ENCODE assay signal across 13 cellular contexts in the genomic region with DNA sequence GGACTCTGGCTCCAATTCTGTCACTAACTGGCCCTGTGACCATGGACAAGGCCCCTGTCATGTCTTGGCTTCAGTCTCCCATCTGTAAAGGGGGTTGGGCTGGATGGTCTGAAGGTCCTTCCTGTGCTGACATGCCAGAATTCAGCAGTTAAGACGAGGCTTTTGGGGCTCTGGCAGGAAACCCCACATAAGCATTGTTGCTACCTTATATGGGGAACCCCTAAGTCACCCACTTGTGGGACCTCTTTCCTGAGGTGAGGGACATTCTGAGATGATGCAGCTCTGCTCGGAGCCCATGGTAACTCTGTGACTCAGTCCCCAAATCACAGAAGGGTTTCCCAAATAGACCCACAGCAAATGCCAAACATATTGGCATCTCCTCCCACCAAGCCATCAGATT. TPM values are rescaled to one million over a fixed set of nuclear protein-coding genes. Genes with fewer than 3 reads are reported as not detected.
DNase-seq lines count a peak whose midpoint lies in the region; ATAC-seq and TF ChIP-seq lines count a peak whose summit lies in the region.
"Not testable (repeated sequence)": the region's sequence is repeated elsewhere in the genome, so short reads cannot be mapped to it uniquely, and the experiment has no call there.
"Had no signal": no experiment of that assay in that cellular context is flagged by ENCODE, and none has a peak within 500 bp of the region (broad histone marks: within the 10 kb centered on the region; RNA-seq: fewer than 3 reads in every experiment).

No MANE protein-coding gene starts in this region.

- TF ChIP-seq CTCF in GM20000 (IDR thresholded peaks at IDR 0.05; ENCODE audit: extremely low read depth, missing control alignments); activated CD8-positive, alpha-beta T cell treated with anti-CD3 and anti-CD28 coated beads for 36 hours (IDR thresholded peaks at IDR 0.05): not testable (repeated sequence)

- peak; percentile 74 for ATAC-seq in activated CD8-positive, alpha-beta T cell treated with anti-CD3 and anti-CD28 coated beads for 36 hours
- ATAC-seq in activated T-cell treated with anti-CD3 and anti-CD28 coated beads, Interleukin-2, amount 50 U/mL, for 72 hours (replicated peaks in 1 of 2), result peak; percentile 63 to 82
- peak; percentile 66 for ATAC-seq in stimulated activated effector memory CD8-positive, alpha-beta T cell treated with anti-CD3 and anti-CD28 coated beads, Interleukin-12 subunit alpha, Interleukin-12 subunit beta, amount 100 ng/mL, for 72 hours

- CTCF ChIA-PET in activated CD8-positive, alpha-beta T cell treated with anti-CD3 and anti-CD28 coated beads for 36 hours (lab: Charles Lee), result not testable (repeated sequence)

- not testable (repeated sequence) for H3K9me3 Mint-ChIP-seq in activated CD8-positive, alpha-beta T cell treated with anti-CD3 and anti-CD28 coated beads for 36 hours; activated T-cell treated with anti-CD3 and anti-CD28 coated beads, Interleukin-2, amount 50 U/mL, for 72 hours; stimulated activated effector memory CD8-positive, alpha-beta T cell treated with anti-CD3 and anti-CD28 coated beads, Interleukin-12 subunit alpha, Interleukin-12 subunit beta, amount 100 ng/mL, for 72 hours

- H3K4me3 Mint-ChIP-seq in activated CD8-positive, alpha-beta T cell treated with anti-CD3 and anti-CD28 coated beads for 36 hours; activated T-cell treated with anti-CD3 and anti-CD28 coated beads, Interleukin-2, amount 50 U/mL, for 72 hours; stimulated activated effector memory CD8-positive, alpha-beta T cell treated with anti-CD3 and anti-CD28 coated beads, Interleukin-12 subunit alpha, Interleukin-12 subunit beta, amount 100 ng/mL, for 72 hours: not testable (repeated sequence)

- peak; percentile 0 for DNase-seq in AG08395 (ENCODE audit: low spot score)
- peak; percentile 0 for DNase-seq in GM20000 (ENCODE audit: low spot score)
- DNase-seq in RPMI7951 (ENCODE audit: low read depth), result peak; percentile 1
- not testable (repeated sequence) for DNase-seq in activated CD8-positive, alpha-beta T cell treated with anti-CD3 and anti-CD28 coated beads for 36 hours; activated T-cell treated with anti-CD3 and anti-CD28 coated beads, Interleukin-2, amount 50 U/mL, for 72 hours
- DNase-seq in ecto neural progenitor cell (ENCODE audit: low spot score), result peak; percentile 1
- DNase-seq in kidney tubule cell (ENCODE audit: low spot score), result peak; percentile 0
- DNase-seq in stimulated activated effector memory CD8-positive, alpha-beta T cell treated with anti-CD3 and anti-CD28 coated beads, Interleukin-12 subunit alpha, Interleukin-12 subunit beta, amount 100 ng/mL, for 72 hours (ENCODE audit: low spot score in 2 of 2), result peak in 1 of 2 donors; percentile 45

- H3K4me1 Mint-ChIP-seq in activated CD8-positive, alpha-beta T cell treated with anti-CD3 and anti-CD28 coated beads for 36 hours (ENCODE audit: low read depth); activated T-cell treated with anti-CD3 and anti-CD28 coated beads, Interleukin-2, amount 50 U/mL, for 72 hours (ENCODE audit: low read depth); stimulated activated effector memory CD8-positive, alpha-beta T cell treated with anti-CD3 and anti-CD28 coated beads, Interleukin-12 subunit alpha, Interleukin-12 subunit beta, amount 100 ng/mL, for 72 hours: not testable (repeated sequence)

- not testable (repeated sequence) for H3K36me3 Mint-ChIP-seq in activated CD8-positive, alpha-beta T cell treated with anti-CD3 and anti-CD28 coated beads for 36 hours (ENCODE audit: low read depth); activated T-cell treated with anti-CD3 and anti-CD28 coated beads, Interleukin-2, amount 50 U/mL, for 72 hours (ENCODE audit: insufficient read depth in 2 of 2); stimulated activated effector memory CD8-positive, alpha-beta T cell treated with anti-CD3 and anti-CD28 coated beads, Interleukin-12 subunit alpha, Interleukin-12 subunit beta, amount 100 ng/mL, for 72 hours

- POLR2A ChIA-PET in activated CD8-positive, alpha-beta T cell treated with anti-CD3 and anti-CD28 coated beads for 36 hours (lab: Charles Lee), result interaction anchor here (1.1 kb wide), 1 partner anchor 54 kb away, joined by 3 read pairs; no protein-coding TSS in a partner anchor

- H3K27me3 Mint-ChIP-seq in activated CD8-positive, alpha-beta T cell treated with anti-CD3 and anti-CD28 coated beads for 36 hours; activated T-cell treated with anti-CD3 and anti-CD28 coated beads, Interleukin-2, amount 50 U/mL, for 72 hours (ENCODE audit: low read depth): not testable (repeated sequence)

- peak overlapping the region; percentile 8 for H3K27ac Mint-ChIP-seq in activated CD8-positive, alpha-beta T cell treated with anti-CD3 and anti-CD28 coated beads for 36 hours
- H3K27ac Mint-ChIP-seq in activated T-cell treated with anti-CD3 and anti-CD28 coated beads, Interleukin-2, amount 50 U/mL, for 72 hours; stimulated activated effector memory CD8-positive, alpha-beta T cell treated with anti-CD3 and anti-CD28 coated beads, Interleukin-12 subunit alpha, Interleukin-12 subunit beta, amount 100 ng/mL, for 72 hours: not testable (repeated sequence)

- intact Hi-C loops in activated CD8-positive, alpha-beta T cell treated with anti-CD3 and anti-CD28 coated beads for 36 hours (cut with micrococcal nuclease), result not testable (repeated sequence)

RNA-seq across cellular contexts. Expression of gene SIRPD, which starts 19.8 kb away (rescaled TPM):
- 0.36 and 0.68 TPM in 2 replicates for total RNA-seq in RPMI7951 (2014; rRNA removed; shearing (Covaris generic))
- total RNA-seq in activated CD8-positive, alpha-beta T cell treated with anti-CD3 and anti-CD28 coated beads for 36 hours, result not detected
- not detected for total RNA-seq in activated T-cell treated with anti-CD3 and anti-CD28 coated beads, Interleukin-2, amount 50 U/mL, for 72 hours
- total RNA-seq: Calu3; CD8-positive, alpha-beta T cell; G401; GM23338; HT-29 had no signal

RNA-seq across cellular contexts. Expression of gene SIRPB1, which starts 42.5 kb away (rescaled TPM):
- total RNA-seq in RPMI7951 (2014; rRNA removed; shearing (Covaris generic)), result 15.6 and 22.1 TPM in 2 replicates
- under 1 TPM; 0.83 to 0.92 TPM for total RNA-seq in activated CD8-positive, alpha-beta T cell treated with anti-CD3 and anti-CD28 coated beads for 36 hours
- total RNA-seq in activated T-cell treated with anti-CD3 and anti-CD28 coated beads, Interleukin-2, amount 50 U/mL, for 72 hours, result 1 to 10 TPM in 1 of 2 donors, under 1 TPM in 1; 0.91 to 1.6 TPM
- total RNA-seq: GM23338, HT-29 had no signal
